Comparison of ENCODE assay signal across 8 cellular contexts in genomic region chr12:109995703-109996482, GRCh38.
A peak's percentile ranks its signal among the peaks of the same experiment; 100 is the strongest.
DNase-seq lines count a peak whose midpoint lies in the region; ATAC-seq and TF ChIP-seq lines count a peak whose summit lies in the region.

TSS of gene GIT2 (minus strand) at chr12:109996368. CDS start at chr12:109996224, 144 bp downstream.

- DNase-seq in GM06990 (ENCODE audit: extremely low read depth, insufficient read length) (peak; percentile 95), NCI-H1092 treated with DMSO at 0.1 percent for 48 hours (lab: John Stamatoyannopoulos, UW) (peak; percentile 78), globus pallidus (ENCODE audit: low spot score) (peak; percentile 94), nucleus accumbens (lab: John Stamatoyannopoulos, UW) (peak; percentile 26 to 97 (median 87)), superior temporal gyrus (ENCODE audit: extremely low spot score) (peak; percentile 98)

- peaks cover 1% of the 10 kb centered on the region; the same call in 1 of the 2 replicates for H3K36me3 ChIP-seq in GM06990 (ENCODE audit: control insufficient read depth, insufficient read depth, low read length)

- peak within 1 kb of the TSS; percentile 90 for H3K27ac Mint-ChIP-seq in activated naive CD4-positive, alpha-beta T cell treated with anti-CD3 and anti-CD28 coated beads, Interleukin-2, amount 50 U/mL, for 24 hours

- no peaks in the 10 kb centered on the region for H3K27me3 ChIP-seq in GM06990 (replicated peaks; ENCODE audit: control insufficient read depth, insufficient read depth, low read length)

- TF ChIP-seq CTCF in GM06990 (IDR thresholded peaks at IDR 0.05; ENCODE audit: insufficient read depth, low read length, poor library complexity, severe bottlenecking): peak; percentile 7

- H3K4me3 Mint-ChIP-seq in activated naive CD4-positive, alpha-beta T cell treated with anti-CD3 and anti-CD28 coated beads, Interleukin-2, amount 50 U/mL, for 24 hours: peak within 1 kb of the TSS; percentile 89

- peaks cover 67% of the 10 kb centered on the region for H3K4me1 Mint-ChIP-seq in activated naive CD4-positive, alpha-beta T cell treated with anti-CD3 and anti-CD28 coated beads, Interleukin-2, amount 50 U/mL, for 24 hours

- H3K9me3 Mint-ChIP-seq in activated naive CD4-positive, alpha-beta T cell treated with anti-CD3 and anti-CD28 coated beads, Interleukin-2, amount 50 U/mL, for 24 hours: no peaks in the 10 kb centered on the region

- peaks cover 6% of the 10 kb centered on the region for H3K36me3 Mint-ChIP-seq in activated naive CD4-positive, alpha-beta T cell treated with anti-CD3 and anti-CD28 coated beads, Interleukin-2, amount 50 U/mL, for 24 hours

- no peaks in the 10 kb centered on the region for H3K27me3 Mint-ChIP-seq in activated naive CD4-positive, alpha-beta T cell treated with anti-CD3 and anti-CD28 coated beads, Interleukin-2, amount 50 U/mL, for 24 hours

- ATAC-seq in HG02610 (IDR thresholded peaks at IDR 0.05; ENCODE audit: unreplicated experiment) (peak; percentile 70), SK-N-SH treated with all-trans-retinoic acid at 6 μM for 48 hours (peak; percentile 84)

- peak within 1 kb of the TSS; percentile 92 for H3K4me3 ChIP-seq in GM06990 (replicated peaks; ENCODE audit: low read depth, low read length)

TF ChIP-seq in SK-N-SH treated with all-trans-retinoic acid at 6 μM for 48 hours, 23 proteins besides CTCF, POLR2A, EP300 and RAD21:
- TF ChIP-seq ZNF70 (CRISPR knock-in tag; IDR thresholded peaks at IDR 0.05) (no peak), OSR1 (CRISPR knock-in tag; IDR thresholded peaks at IDR 0.05) (no peak), ZNF565 (CRISPR knock-in tag; conservative IDR thresholded peaks at IDR 0.05; ENCODE audit: low read depth) (no peak), TCF4 (CRISPR knock-in tag; IDR thresholded peaks at IDR 0.05; ENCODE audit: borderline replicate concordance) (no peak), POU6F1 (CRISPR knock-in tag; IDR thresholded peaks at IDR 0.05; ENCODE audit: borderline replicate concordance, low read depth) (no peak), ESRRG (CRISPR knock-in tag; IDR thresholded peaks at IDR 0.05) (no peak), TOX (CRISPR knock-in tag; IDR thresholded peaks at IDR 0.05; ENCODE audit: borderline replicate concordance) (no peak), SNAI2 (CRISPR knock-in tag; IDR thresholded peaks at IDR 0.05) (no peak), RARB (CRISPR knock-in tag; IDR thresholded peaks at IDR 0.05) (no peak), ZNF8 (CRISPR knock-in tag; IDR thresholded peaks at IDR 0.05) (no peak), ZFP3 (CRISPR knock-in tag; IDR thresholded peaks at IDR 0.05) (no peak), PPARA (CRISPR knock-in tag; IDR thresholded peaks at IDR 0.05; ENCODE audit: borderline replicate concordance) (no peak), TSHZ2 (CRISPR knock-in tag; IDR thresholded peaks at IDR 0.05) (no peak), ZC3H10 (CRISPR knock-in tag; IDR thresholded peaks at IDR 0.05) (no peak)
- TF ChIP-seq, protein P1, sequence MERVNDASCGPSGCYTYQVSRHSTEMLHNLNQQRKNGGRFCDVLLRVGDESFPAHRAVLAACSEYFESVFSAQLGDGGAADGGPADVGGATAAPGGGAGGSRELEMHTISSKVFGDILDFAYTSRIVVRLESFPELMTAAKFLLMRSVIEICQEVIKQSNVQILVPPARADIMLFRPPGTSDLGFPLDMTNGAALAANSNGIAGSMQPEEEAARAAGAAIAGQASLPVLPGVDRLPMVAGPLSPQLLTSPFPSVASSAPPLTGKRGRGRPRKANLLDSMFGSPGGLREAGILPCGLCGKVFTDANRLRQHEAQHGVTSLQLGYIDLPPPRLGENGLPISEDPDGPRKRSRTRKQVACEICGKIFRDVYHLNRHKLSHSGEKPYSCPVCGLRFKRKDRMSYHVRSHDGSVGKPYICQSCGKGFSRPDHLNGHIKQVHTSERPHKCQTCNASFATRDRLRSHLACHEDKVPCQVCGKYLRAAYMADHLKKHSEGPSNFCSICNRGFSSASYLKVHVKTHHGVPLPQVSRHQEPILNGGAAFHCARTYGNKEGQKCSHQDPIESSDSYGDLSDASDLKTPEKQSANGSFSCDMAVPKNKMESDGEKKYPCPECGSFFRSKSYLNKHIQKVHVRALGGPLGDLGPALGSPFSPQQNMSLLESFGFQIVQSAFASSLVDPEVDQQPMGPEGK (CRISPR knock-in tag; IDR thresholded peaks at IDR 0.05; ENCODE audit: borderline replicate concordance): no peak

Comparison
In these comparisons a context has a peak if more than half of its experiments do, and no peak if none do; other contexts are left out.
1. Peak in every context shown above with its lines: DNase-seq, ATAC-seq and H3K4me3 ChIP-seq.